ENCODE assay signal across 8 cellular contexts in the genomic region with DNA sequence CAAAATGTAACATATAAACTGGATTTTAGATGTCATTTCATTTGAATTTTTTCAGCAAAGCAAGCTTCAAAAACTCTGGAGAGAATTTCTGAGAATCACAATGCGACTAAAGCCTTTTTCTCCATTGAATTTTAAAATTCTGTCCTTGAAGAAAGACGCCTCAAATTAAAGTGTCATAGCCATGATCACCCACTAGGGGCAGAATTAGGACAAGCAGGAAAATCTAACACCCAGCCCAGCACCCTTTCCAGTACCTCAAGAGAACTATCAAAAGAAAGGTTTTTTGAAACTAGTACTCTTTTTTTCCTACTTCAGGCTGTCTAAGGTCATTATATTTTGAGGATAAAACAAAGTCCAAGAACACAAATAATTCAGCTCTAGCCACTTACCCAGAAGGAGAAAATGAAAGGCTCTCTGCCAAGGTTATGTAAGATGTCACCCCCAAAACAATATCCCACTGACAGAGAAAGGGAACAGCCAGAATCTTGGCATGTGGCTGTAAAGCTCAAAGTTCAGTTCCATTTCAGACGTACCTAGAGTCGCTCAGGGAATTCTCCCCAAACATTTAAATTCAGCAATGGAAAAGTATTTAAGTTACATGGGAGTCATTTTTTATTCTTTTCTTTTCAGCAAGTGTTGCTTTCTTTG.
DNase-seq lines count a peak whose midpoint lies in the region; ATAC-seq and TF ChIP-seq lines count a peak whose summit lies in the region.

No MANE protein-coding gene starts in this region.

- ATAC-seq in activated T-cell treated with anti-CD3 and anti-CD28 coated beads, Interleukin-2, amount 50 U/mL, for 72 hours (replicated peaks in 1 of 2) = no peak
- no peak for ATAC-seq in GM18907 (IDR thresholded peaks at IDR 0.05; ENCODE audit: unreplicated experiment)

- peak; percentile 49 for TF ChIP-seq CTCF in colonic mucosa (IDR thresholded peaks at IDR 0.05)

- H3K9me3 ChIP-seq in NT2/D1 (ENCODE audit: insufficient read depth, low read length) (peaks cover 11% of the 10 kb centered on the region; the same call in 1 of the 2 replicates), colonic mucosa (no peaks in the 10 kb centered on the region)

- peak; percentile 16 to 26 for DNase-seq in activated T-cell treated with anti-CD3 and anti-CD28 coated beads, Interleukin-2, amount 50 U/mL, for 72 hours
- DNase-seq in activated T-cell treated with anti-CD3 and anti-CD28 coated beads, Interleukin-2, amount 50 U/mL, for 24 hours = no peak
- peak; percentile 28 for DNase-seq in H7
- peak; percentile 65 for DNase-seq in NT2/D1 (ENCODE audit: low read depth, low spot score)
- DNase-seq in colonic mucosa = peak; percentile 42
- DNase-seq in myocyte (ENCODE audit: low read depth) = peak; percentile 52
- no peak for DNase-seq in GM19238 (ENCODE audit: insufficient read length, low spot score)

- intact Hi-C loops in colonic mucosa (cut with DNase I) = loop anchor here (10.0 kb wide), 4 partner anchors 56 to 716 kb away; no protein-coding TSS in a partner anchor

- no peaks in the 10 kb centered on the region for H3K4me1 Mint-ChIP-seq in activated T-cell treated with anti-CD3 and anti-CD28 coated beads, Interleukin-2, amount 50 U/mL, for 72 hours (ENCODE audit: low read depth)
- H3K4me1 Mint-ChIP-seq in activated T-cell treated with anti-CD3 and anti-CD28 coated beads, Interleukin-2, amount 50 U/mL, for 24 hours (ENCODE audit: low read depth) = no peaks in the 10 kb centered on the region

- no peak overlapping the region for H3K4me3 Mint-ChIP-seq in activated T-cell treated with anti-CD3 and anti-CD28 coated beads, Interleukin-2, amount 50 U/mL, for 72 hours
- no peak overlapping the region for H3K4me3 Mint-ChIP-seq in activated T-cell treated with anti-CD3 and anti-CD28 coated beads, Interleukin-2, amount 50 U/mL, for 24 hours

- no peaks in the 10 kb centered on the region for H3K36me3 Mint-ChIP-seq in activated T-cell treated with anti-CD3 and anti-CD28 coated beads, Interleukin-2, amount 50 U/mL, for 72 hours (ENCODE audit: insufficient read depth in 2 of 2)
- H3K36me3 Mint-ChIP-seq in activated T-cell treated with anti-CD3 and anti-CD28 coated beads, Interleukin-2, amount 50 U/mL, for 24 hours (ENCODE audit: low read depth) = no peaks in the 10 kb centered on the region

- H3K9ac ChIP-seq in NT2/D1 (ENCODE audit: insufficient read length, low read depth) (no peak overlapping the region), colonic mucosa (ENCODE audit: low read depth in 2 of 2, low read length in 2 of 2) (no peak overlapping the region)

- peaks cover 2 to 4% of the 10 kb centered on the region in 2 donors for H3K9me3 Mint-ChIP-seq in activated T-cell treated with anti-CD3 and anti-CD28 coated beads, Interleukin-2, amount 50 U/mL, for 72 hours
- H3K9me3 Mint-ChIP-seq in activated T-cell treated with anti-CD3 and anti-CD28 coated beads, Interleukin-2, amount 50 U/mL, for 24 hours = peaks cover 4% of the 10 kb centered on the region

- H3K27ac Mint-ChIP-seq in activated T-cell treated with anti-CD3 and anti-CD28 coated beads, Interleukin-2, amount 50 U/mL, for 72 hours = no peak overlapping the region
- no peak overlapping the region for H3K27ac Mint-ChIP-seq in activated T-cell treated with anti-CD3 and anti-CD28 coated beads, Interleukin-2, amount 50 U/mL, for 24 hours

- no peak overlapping the region for H3K27ac ChIP-seq in colonic mucosa

- H3K27me3 ChIP-seq in H7 (ENCODE audit: control insufficient read depth, insufficient read depth, low read length) (no peaks in the 10 kb centered on the region), NT2/D1 (ENCODE audit: insufficient read depth, insufficient read length) (no peaks in the 10 kb centered on the region), colonic mucosa (no peaks in the 10 kb centered on the region)

- H3K27me3 Mint-ChIP-seq in activated T-cell treated with anti-CD3 and anti-CD28 coated beads, Interleukin-2, amount 50 U/mL, for 72 hours (ENCODE audit: low read depth) = peaks cover 7% of the 10 kb centered on the region
- peaks cover 36% of the 10 kb centered on the region for H3K27me3 Mint-ChIP-seq in activated T-cell treated with anti-CD3 and anti-CD28 coated beads, Interleukin-2, amount 50 U/mL, for 24 hours

- H3K4me3 ChIP-seq in H7 (ENCODE audit: insufficient read depth, low read depth, low read length) = no peak overlapping the region
- H3K4me3 ChIP-seq in NT2/D1 (ENCODE audit: insufficient read length, low read depth) = no peak overlapping the region
- H3K4me3 ChIP-seq in colonic mucosa = no peak overlapping the region

- H3K36me3 ChIP-seq in H7 (replicated peaks; ENCODE audit: control insufficient read depth, insufficient read depth, low read length) (no peaks in the 10 kb centered on the region), NT2/D1 (ENCODE audit: insufficient read depth, insufficient read length, low read length) (no peaks in the 10 kb centered on the region), colonic mucosa (no peaks in the 10 kb centered on the region)

- H3K4me1 ChIP-seq in NT2/D1 (ENCODE audit: insufficient read depth, insufficient read length) = no peaks in the 10 kb centered on the region
- no peaks in the 10 kb centered on the region for H3K4me1 ChIP-seq in colonic mucosa

Comparison
In these comparisons a context has a peak if more than half of its experiments do, and no peak if none do; other contexts are left out.
1. DNase-seq: peak in activated T-cell treated with anti-CD3 and anti-CD28 coated beads, Interleukin-2, amount 50 U/mL, for 72 hours (2 of 2), H7 (single experiment), NT2/D1 (single experiment), colonic mucosa (single experiment) and myocyte (single experiment); none in activated T-cell treated with anti-CD3 and anti-CD28 coated beads, Interleukin-2, amount 50 U/mL, for 24 hours (single experiment) and GM19238 (single experiment).